9 cellular contexts compared by ENCODE assay signal in the genomic region with DNA sequence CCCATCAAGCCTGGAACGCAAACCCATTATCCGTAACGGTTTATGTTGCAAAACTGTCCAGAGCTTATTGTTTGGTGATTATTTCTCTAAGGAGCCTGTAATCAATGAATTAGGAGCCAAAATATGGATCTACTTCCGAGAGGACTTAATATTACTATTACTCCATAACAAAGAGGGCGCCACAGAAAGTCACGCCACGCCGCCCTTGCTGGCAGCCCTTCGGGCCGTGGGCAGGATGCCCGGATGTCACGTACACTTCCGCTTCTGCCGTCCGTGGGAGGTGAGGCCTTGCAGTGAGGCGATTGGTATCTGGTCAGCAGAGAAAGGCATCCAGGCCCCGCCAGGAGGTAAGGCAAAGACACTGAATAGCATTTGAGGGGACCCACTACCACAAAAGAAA. TPM values are rescaled to one million over a fixed set of nuclear protein-coding genes. Genes with fewer than 3 reads are reported as not detected.
"Had no signal": no experiment of that assay in that cellular context is flagged by ENCODE, and none has a peak within 500 bp of the region (broad histone marks: within the 10 kb centered on the region; RNA-seq: fewer than 3 reads in every experiment).

A gene with protein sequence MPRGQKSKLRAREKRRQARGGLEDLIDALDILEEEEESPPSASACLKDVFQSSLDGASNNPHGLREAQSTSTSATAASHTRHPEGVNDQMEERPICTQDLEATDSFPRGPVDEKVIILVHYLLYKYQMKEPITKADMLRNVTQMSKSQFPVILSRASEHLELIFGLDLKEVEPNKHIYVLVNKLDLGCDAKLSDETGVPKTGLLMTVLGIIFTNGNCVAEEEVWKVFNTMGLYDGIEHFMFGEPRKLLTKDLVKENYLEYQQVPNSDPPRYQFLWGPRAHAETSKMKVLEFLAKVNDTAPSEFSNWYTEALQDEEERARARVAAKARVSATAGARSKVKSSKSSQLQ (plus strand): TSS at position 301 of the 400 bp plus-strand sequence. CDS start 13,317 bp downstream, outside the sequence.

- FAIRE-seq: G401.6, GM12878, GM12891, GM12892, GM18507, GM19239 had no signal

- ATAC-seq: GM12878 had no signal

- H3K4me3 ChIP-seq: GM12878 had no signal

- DNase-seq: GDM1, GF-D8 had no signal

RNA-seq across cellular contexts. Expression of the gene that starts here (rescaled TPM):
- total RNA-seq: G401, GM12878 had no signal
- polyA plus RNA-seq: GM12878 had no signal
